ENCODE assay signal across 7 cellular contexts in the genomic region with DNA sequence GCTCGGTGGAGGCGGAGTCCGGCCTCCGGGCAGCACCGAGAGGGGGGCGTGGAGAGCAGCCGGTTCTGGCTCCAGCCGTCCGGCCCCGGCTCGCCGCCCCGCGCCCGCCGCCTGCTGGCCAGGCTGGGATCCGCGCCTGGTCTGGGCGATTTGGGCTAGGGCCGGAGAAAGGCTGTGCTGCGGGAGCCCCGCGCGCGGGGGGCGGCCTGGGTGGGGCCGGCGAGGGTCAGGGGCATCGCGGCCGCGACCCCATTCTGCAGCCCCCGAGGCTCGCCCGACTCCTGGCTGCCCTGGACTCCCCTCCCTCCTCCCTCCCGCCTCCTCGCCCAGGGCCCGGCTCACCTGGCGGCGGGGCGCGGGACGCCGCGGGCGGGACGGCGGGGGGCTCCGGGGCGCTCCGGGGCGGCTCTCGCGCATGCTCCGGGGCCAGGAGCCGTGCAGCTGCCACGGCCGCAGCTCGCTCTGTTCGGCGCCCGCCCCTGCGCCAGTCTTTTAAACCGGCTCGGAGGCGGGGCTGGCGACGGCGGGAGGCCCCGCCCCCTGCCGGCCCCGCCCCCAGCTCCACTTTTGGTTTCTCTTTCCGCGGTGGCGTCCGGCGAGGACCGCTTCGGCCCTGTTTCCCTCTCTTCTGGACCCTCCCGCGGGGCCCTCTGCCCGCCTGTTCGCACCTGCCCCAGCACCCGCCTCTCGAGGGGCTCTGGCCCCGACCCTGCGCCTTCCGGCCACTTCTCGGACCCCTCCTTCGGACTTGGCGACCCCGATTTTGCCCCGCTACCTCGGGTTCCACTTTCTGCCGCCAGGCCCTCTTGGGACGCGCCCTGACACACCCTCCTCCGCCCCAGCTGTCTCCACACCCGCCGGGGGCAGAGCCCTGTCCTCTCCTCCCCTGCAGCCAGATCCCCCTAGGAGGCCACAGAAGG. TPM values are rescaled to one million over a fixed set of nuclear protein-coding genes. Genes with fewer than 3 reads are reported as not detected.
DNase-seq lines count a peak whose midpoint lies in the region; ATAC-seq, FAIRE-seq and TF ChIP-seq lines count a peak whose summit lies in the region.

A gene with protein sequence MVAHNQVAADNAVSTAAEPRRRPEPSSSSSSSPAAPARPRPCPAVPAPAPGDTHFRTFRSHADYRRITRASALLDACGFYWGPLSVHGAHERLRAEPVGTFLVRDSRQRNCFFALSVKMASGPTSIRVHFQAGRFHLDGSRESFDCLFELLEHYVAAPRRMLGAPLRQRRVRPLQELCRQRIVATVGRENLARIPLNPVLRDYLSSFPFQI (minus strand): TSS at position 468 of the 920 bp plus-strand sequence. CDS start 726 bp downstream, outside the sequence.

- TF ChIP-seq RAD21 in GM12878 (IDR thresholded peaks at IDR 0.05; ENCODE audit: insufficient read depth, low read depth, low read length): peak; percentile 68

- H3K36me3 ChIP-seq in GM12878 (ENCODE audit: control insufficient read depth in 2 of 2, insufficient read depth in 2 of 2, low read length in 1 of 2) (peaks cover 0 to 3% of the 10 kb centered on the region in 2 experiments; a peak in 1 of 4 replicates), gastrocnemius medialis (no peaks in the 10 kb centered on the region)

- under 1% methylated on average over 47 of the region's 100 CpGs for WGBS in GM12878 (ENCODE audit: insufficient coverage, insufficient replicate concordance, low lambda C conversion rate, missing lambda C conversion rate)

- no peaks in the 10 kb centered on the region for H4K20me1 ChIP-seq in GM12878 (ENCODE audit: control insufficient read depth, insufficient read depth)

- POLR2A ChIA-PET in GM12878 (lab: Charles Lee): interaction anchor here (0.6 to 6.6 kb wide), 38 partner anchors 14 to 566 kb away, joined by 3 to 80 read pairs (median 6); a partner anchor contains a TSS

- H3K27me3 ChIP-seq in GM12878 (replicated peaks in 1 of 2; ENCODE audit: control insufficient read depth in 2 of 2, insufficient read depth in 2 of 2, low read length in 1 of 2) (no peaks in the 10 kb centered on the region), gastrocnemius medialis (no peaks in the 10 kb centered on the region)

- peak within 1 kb of the TSS; percentile 77 for H2AFZ ChIP-seq in GM12878 (ENCODE audit: control insufficient read depth, low read depth, low read length)

- DNase-seq in NCI-H1694 treated with DMSO at 0.1 percent for 48 hours (lab: John Stamatoyannopoulos, UW) (peak; percentile 49), T1000 (lab: John Stamatoyannopoulos, UW) (peak; percentile 98), GM12878 (ENCODE audit: low read depth, low spot score) (no peak), gastrocnemius medialis (peak; percentile 72 to 75)

- intact Hi-C loops in GM12878 (cut with micrococcal nuclease; ENCODE audit: unreplicated experiment): loop anchor here (1.0 to 5.0 kb wide), 9 partner anchors 31 to 291 kb away; no protein-coding TSS in a partner anchor
- intact Hi-C loops in gastrocnemius medialis (cut with DNase I; ENCODE audit: low total_unique reads): loop anchor here (2.0 to 10.0 kb wide), 5 partner anchors 31 to 511 kb away; a partner anchor contains a TSS

- SMC1A ChIA-PET in GM12878 (lab: Charles Lee; ENCODE audit: uncharacterized antibody, unreplicated experiment): interaction anchor here (0.6 to 8.8 kb wide), 43 partner anchors 20 to 305 kb away, joined by 3 to 108 read pairs (median 5); no protein-coding TSS in a partner anchor

- peak within 1 kb of the TSS; percentile 89 for H3K9ac ChIP-seq in GM12878 (ENCODE audit: control insufficient read depth, insufficient read depth, low read length)

- TF ChIP-seq EP300 in GM12878 (IDR thresholded peaks at IDR 0.05; ENCODE audit: borderline replicate concordance in 1 of 2, control insufficient read depth in 1 of 2, low read depth in 2 of 2, low read length in 2 of 2): 0 out of 4 replicates have a peak, but pooled peaks of 1 of the 2 experiments have one; percentile 7

- RAD21 ChIA-PET in GM12878 (lab: Charles Lee; ENCODE audit: unreplicated experiment): interaction anchor here (0.6 to 11.8 kb wide), 69 partner anchors 8 to 314 kb away, joined by 3 to 243 read pairs (median 5); a partner anchor contains a TSS

- H3K79me2 ChIP-seq in GM12878 (ENCODE audit: control insufficient read depth, insufficient read depth, low read length): peaks cover 37% of the 10 kb centered on the region

- peak; percentile 72 to 79 (median 76); a peak in 5 of 6 replicates for TF ChIP-seq CTCF in GM12878 (IDR thresholded peaks at IDR 0.05 in 2 of 3, conservative IDR thresholded peaks at IDR 0.05 in 1 of 3; ENCODE audit: control insufficient read depth in 2 of 3, extremely low read depth in 1 of 3, insufficient read depth in 1 of 3, low read depth in 3 of 3, low read length in 3 of 3)
- peak; percentile 68 to 99 (median 99) for TF ChIP-seq CTCF in gastrocnemius medialis (IDR thresholded peaks at IDR 0.05 in 4 of 5, conservative IDR thresholded peaks at IDR 0.05 in 1 of 5)

- CTCF ChIA-PET in GM12878 (lab: Yijun Ruan, JAX): interaction anchor here (0.6 to 11.0 kb wide), 43 partner anchors 9 to 306 kb away, joined by 3 to 170 read pairs (median 5); no protein-coding TSS in a partner anchor

- FAIRE-seq in GM12878 (lab: Jason Lieb, UNC): no peak

- H3K27ac ChIP-seq in GM12878 (ENCODE audit: control insufficient read depth, insufficient read depth) (peak within 1 kb of the TSS; percentile 91), gastrocnemius medialis (peak within 1 kb of the TSS; percentile 94 to 99 (median 96))

- in situ Hi-C loops in GM12878 (cut with MboI) (no loop called here), gastrocnemius medialis (cut with MboI; ENCODE audit: low sequenced_read_pairs in 4 of 4) (no loop called here)

- H3K4me3 ChIP-seq in GM12878 (peak within 1 kb of the TSS; percentile 91), iPS-11a (ENCODE audit: low read depth, low read length) (peak within 1 kb of the TSS; percentile 66), gastrocnemius medialis (peak within 1 kb of the TSS; percentile 70 to 94 (median 84))

- no TSS peak for BruUV-seq in GM12878 (replicated peaks; lab: Mats Ljungman, UMichigan)

- H3K9me3 ChIP-seq in GM12878 (replicated peaks; ENCODE audit: control insufficient read depth, insufficient read depth, low read length) (no peaks in the 10 kb centered on the region), gastrocnemius medialis (no peaks in the 10 kb centered on the region)

- H3K4me1 ChIP-seq in GM12878 (ENCODE audit: control insufficient read depth, insufficient read depth, low read length): peaks cover 43% of the 10 kb centered on the region
- H3K4me1 ChIP-seq in gastrocnemius medialis: peaks cover 15 to 16% of the 10 kb centered on the region in 2 donors

- peak within 1 kb of the TSS; percentile 92 for H3K4me2 ChIP-seq in GM12878 (ENCODE audit: control insufficient read depth, insufficient read depth)

- peak; percentile 55 for ATAC-seq in GM18505 (IDR thresholded peaks at IDR 0.05; ENCODE audit: unreplicated experiment)
- peak; percentile 45 for ATAC-seq in HG02884 (IDR thresholded peaks at IDR 0.05; ENCODE audit: unreplicated experiment)
- peak; percentile 60 for ATAC-seq in GM12878
- peak; percentile 80 for ATAC-seq in gastrocnemius medialis

- TF ChIP-seq POLR2A in GM18505 (IDR thresholded peaks at IDR 0.05; ENCODE audit: borderline replicate concordance, extremely low read depth, insufficient read depth, insufficient read length): peak; percentile 99
- peak; percentile 92 for TF ChIP-seq POLR2A in GM12878 (IDR thresholded peaks at IDR 0.05; ENCODE audit: low read depth, low read length)
- peak; percentile 98 to 100 for TF ChIP-seq POLR2A in gastrocnemius medialis (IDR thresholded peaks at IDR 0.05)

TF ChIP-seq in GM12878, 131 proteins besides CTCF, POLR2A, EP300 and RAD21 (continues in another document):
- TF ChIP-seq, protein P1, sequence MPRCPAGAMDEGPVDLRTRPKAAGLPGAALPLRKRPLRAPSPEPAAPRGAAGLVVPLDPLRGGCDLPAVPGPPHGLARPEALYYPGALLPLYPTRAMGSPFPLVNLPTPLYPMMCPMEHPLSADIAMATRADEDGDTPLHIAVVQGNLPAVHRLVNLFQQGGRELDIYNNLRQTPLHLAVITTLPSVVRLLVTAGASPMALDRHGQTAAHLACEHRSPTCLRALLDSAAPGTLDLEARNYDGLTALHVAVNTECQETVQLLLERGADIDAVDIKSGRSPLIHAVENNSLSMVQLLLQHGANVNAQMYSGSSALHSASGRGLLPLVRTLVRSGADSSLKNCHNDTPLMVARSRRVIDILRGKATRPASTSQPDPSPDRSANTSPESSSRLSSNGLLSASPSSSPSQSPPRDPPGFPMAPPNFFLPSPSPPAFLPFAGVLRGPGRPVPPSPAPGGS (IDR thresholded peaks at IDR 0.05; ENCODE audit: borderline replicate concordance, insufficient read depth, low read depth, low read length, poor library complexity, severe bottlenecking): peak; percentile 79
- TF ChIP-seq RELA (IDR thresholded peaks at IDR 0.05; ENCODE audit: borderline replicate concordance, partially characterized antibody) (peak; percentile 49), NRF1 (conservative IDR thresholded peaks at IDR 0.05; ENCODE audit: low read depth, low read length) (peak; percentile 38; the same call in 1 of the 2 replicates), ETV6 (conservative IDR thresholded peaks at IDR 0.05 in 1 of 2, IDR thresholded peaks at IDR 0.05 in 1 of 2; ENCODE audit: borderline replicate concordance in 1 of 2, low read depth in 1 of 2) (no peak), POLR2AphosphoS5 (IDR thresholded peaks at IDR 0.05; ENCODE audit: low read length) (peak; percentile 97), EGR1 (IDR thresholded peaks at IDR 0.05; ENCODE audit: borderline replicate concordance in 1 of 2, low read depth in 2 of 2, low read length in 2 of 2) (peak; percentile 12 to 62; a peak in 2 of 3 replicates), DPF2 (IDR thresholded peaks at IDR 0.05) (peak; percentile 93)

RNA-seq across cellular contexts. Expression of the gene that starts here (rescaled TPM):
- 86.2 and 98.0 TPM in 2 replicates for total RNA-seq in GM12878 (2013; cell fraction: nucleolus; rRNA removed)
- total RNA-seq in GM12878 (2014; rRNA removed): 9.8 and 10.1 TPM in 2 replicates
- total RNA-seq in GM12878 (2014; rRNA removed; fragmentation: Illumina TruSeq; extraction: Trizol): 2.7 and 3.8 TPM in 2 replicates
- 35.4 and 37.2 TPM in 2 replicates for total RNA-seq in GM12878 (2021)
- polyA plus RNA-seq in GM12878 (2011; ENCODE audit: low read depth): 2.3 TPM
- 4.8 and 12.3 TPM in 2 replicates for polyA plus RNA-seq in GM12878 (2011; rRNA removed)
- 25.7 and 34.2 TPM in 2 replicates for polyA plus RNA-seq in GM12878 (2011; cell fraction: cytosol; rRNA removed)
- 63.5 and 75.0 TPM in 2 replicates for polyA plus RNA-seq in GM12878 (2011; cell fraction: nucleus; rRNA removed)
- 8.7 and 19.7 TPM in 2 replicates for polyA plus RNA-seq in GM12878 (2012)
- 0.41 and 2.4 TPM in 2 replicates for polyA plus RNA-seq in GM12878 (2014; fragmentation: Illumina TruSeq; extraction: Trizol)
- 1 to 10 TPM in 1 of 2 experiments, under 1 TPM in 1; 0.42 to 1.2 TPM for polyA plus RNA-seq in GM12878 (2014; fragmentation: Nextera tagmentation; extraction: Ambion mirVana)
- polyA plus RNA-seq in GM12878 (2014; rRNA removed): 39.8 and 43.4 TPM in 2 replicates
- polyA plus RNA-seq in GM12878 (2016; fragmentation: Nextera tagmentation; extraction: Ambion mirVana): 10 to 100 TPM; 16.4 to 25.8 TPM
- polyA minus RNA-seq in GM12878 (2011; rRNA and poly(A)+ RNA removed): 9.8 and 26.4 TPM in 2 replicates
- polyA minus RNA-seq in GM12878 (2011; cell fraction: cytosol; rRNA and poly(A)+ RNA removed): 27.6 and 37.3 TPM in 2 replicates
- polyA minus RNA-seq in GM12878 (2011; cell fraction: nucleus; rRNA and poly(A)+ RNA removed): 109 and 187 TPM in 2 replicates
- 1 to 10 TPM; 1.1 to 5.5 (median 3.1) TPM for total RNA-seq in gastrocnemius medialis
